Comparison of ENCODE assay signal across 13 cellular contexts in genomic region chr2:67526283-67526682, GRCh38.
DNase-seq lines count a peak whose midpoint lies in the region; ATAC-seq and TF ChIP-seq lines count a peak whose summit lies in the region.
"Had no signal": no experiment of that assay in that cellular context is flagged by ENCODE, and none has a peak within 500 bp of the region (broad histone marks: within the 10 kb centered on the region; RNA-seq: fewer than 3 reads in every experiment).

No MANE protein-coding gene starts in this region.

- H3K4me1 ChIP-seq in heart right ventricle (no peaks in the 10 kb centered on the region), stomach (peaks cover 0 to 11% (median 0%) of the 10 kb centered on the region in 4 donors), prostate gland (replicated peaks) (no peaks in the 10 kb centered on the region)

- H3K36me3 ChIP-seq in brain microvascular endothelial cell (replicated peaks): no peaks in the 10 kb centered on the region
- H3K36me3 ChIP-seq in heart right ventricle: no peaks in the 10 kb centered on the region
- no peaks in the 10 kb centered on the region for H3K36me3 ChIP-seq in stomach
- no peaks in the 10 kb centered on the region for H3K36me3 ChIP-seq in prostate gland

- intact Hi-C loops in heart right ventricle (cut with DNase I) (no loop called here), stomach (cut with DNase I; ENCODE audit: low total_unique reads) (no loop called here), prostate gland (cut with DNase I) (no loop called here)

- DNase-seq in HCEC 1CT (peak; percentile 74), brain microvascular endothelial cell (peak; percentile 18), heart right ventricle (no peak), stomach (no peak), prostate gland (ENCODE audit: low spot score) (no peak), GM13977 (ENCODE audit: low spot score) (no peak), epidermal melanocyte (ENCODE audit: insufficient read length, low spot score) (no peak)
- DNase-seq: activated CD4-positive, alpha-beta memory T cell treated with anti-CD3 and anti-CD28 coated beads for 36 hours; COR-L47; effector CD8-positive, alpha-beta T cell; head of caudate nucleus; naive thymus-derived CD8-positive, alpha-beta T cell; NCI-H2107 had no signal

- 51 to 60% methylated on average over 4 of the region's 4 CpGs for WGBS in heart right ventricle, 2 donors
- WGBS in stomach, 5 donors: 51 to 70% (median 66%) methylated on average over 4 of the region's 4 CpGs
- 46% methylated on average over 4 of the region's 4 CpGs for WGBS in prostate gland

- in situ Hi-C loops in brain microvascular endothelial cell (cut with HindIII; ENCODE audit: low pct_ligation_motif_present, low sequenced_read_pairs): no loop called here
- in situ Hi-C loops in GM13977 (cut with MboI; ENCODE audit: low pct_unique_long_range_greater_than_20kb, low sequenced_read_pairs, unreplicated experiment): no loop called here

- TF ChIP-seq EP300 in stomach (IDR thresholded peaks at IDR 0.05): no peak

- H3K27ac ChIP-seq in brain microvascular endothelial cell (no peak overlapping the region), heart right ventricle (peak overlapping the region in 5 of 10 donors; percentile 8 to 72 (median 27)), stomach (peak overlapping the region in 3 of 5 donors; percentile 1 to 52 (median 40)), prostate gland (no peak overlapping the region)

- H3K4me3 ChIP-seq in brain microvascular endothelial cell (ENCODE audit: low read depth, low read length): no peak overlapping the region
- no peak overlapping the region for H3K4me3 ChIP-seq in heart right ventricle
- no peak overlapping the region for H3K4me3 ChIP-seq in stomach
- H3K4me3 ChIP-seq in prostate gland: no peak overlapping the region

- TF ChIP-seq CTCF in brain microvascular endothelial cell (IDR thresholded peaks at IDR 0.05; ENCODE audit: low read depth, low read length, missing control alignments) (no peak), heart right ventricle (IDR thresholded peaks at IDR 0.05) (no peak), stomach (IDR thresholded peaks at IDR 0.05) (no peak), prostate gland (IDR thresholded peaks at IDR 0.05) (no peak), GM13977 (IDR thresholded peaks at IDR 0.05; ENCODE audit: extremely low read depth, insufficient read depth, missing control alignments) (no peak)

- H3K9me3 ChIP-seq in heart right ventricle (no peaks in the 10 kb centered on the region), stomach (peaks cover 0 to 3% (median 0%) of the 10 kb centered on the region in 4 donors), prostate gland (no peaks in the 10 kb centered on the region)

- peak in 6 of 8 donors; percentile 44 to 70 (median 58) for ATAC-seq in heart right ventricle
- ATAC-seq: naive thymus-derived CD8-positive, alpha-beta T cell had no signal

- TF ChIP-seq POLR2A in stomach (IDR thresholded peaks at IDR 0.05): no peak
- TF ChIP-seq POLR2A in prostate gland (IDR thresholded peaks at IDR 0.05): no peak

- H3K27me3 ChIP-seq in brain microvascular endothelial cell (replicated peaks) (no peaks in the 10 kb centered on the region), heart right ventricle (no peaks in the 10 kb centered on the region), stomach (no peaks in the 10 kb centered on the region), prostate gland (replicated peaks; ENCODE audit: insufficient read depth) (no peaks in the 10 kb centered on the region)

Comparison
In these comparisons a context has a peak if more than half of its experiments do, and no peak if none do; other contexts are left out.
1. DNase-seq: peak in HCEC 1CT (single experiment) and brain microvascular endothelial cell (single experiment); none in heart right ventricle (0 of 2), stomach (single experiment), prostate gland (single experiment), GM13977 (single experiment) and epidermal melanocyte (single experiment).
2. H3K27ac ChIP-seq: peak in stomach (3 of 5); none in brain microvascular endothelial cell (single experiment) and prostate gland (0 of 2).